ENCODE assay signal across 12 cellular contexts in the genomic region with DNA sequence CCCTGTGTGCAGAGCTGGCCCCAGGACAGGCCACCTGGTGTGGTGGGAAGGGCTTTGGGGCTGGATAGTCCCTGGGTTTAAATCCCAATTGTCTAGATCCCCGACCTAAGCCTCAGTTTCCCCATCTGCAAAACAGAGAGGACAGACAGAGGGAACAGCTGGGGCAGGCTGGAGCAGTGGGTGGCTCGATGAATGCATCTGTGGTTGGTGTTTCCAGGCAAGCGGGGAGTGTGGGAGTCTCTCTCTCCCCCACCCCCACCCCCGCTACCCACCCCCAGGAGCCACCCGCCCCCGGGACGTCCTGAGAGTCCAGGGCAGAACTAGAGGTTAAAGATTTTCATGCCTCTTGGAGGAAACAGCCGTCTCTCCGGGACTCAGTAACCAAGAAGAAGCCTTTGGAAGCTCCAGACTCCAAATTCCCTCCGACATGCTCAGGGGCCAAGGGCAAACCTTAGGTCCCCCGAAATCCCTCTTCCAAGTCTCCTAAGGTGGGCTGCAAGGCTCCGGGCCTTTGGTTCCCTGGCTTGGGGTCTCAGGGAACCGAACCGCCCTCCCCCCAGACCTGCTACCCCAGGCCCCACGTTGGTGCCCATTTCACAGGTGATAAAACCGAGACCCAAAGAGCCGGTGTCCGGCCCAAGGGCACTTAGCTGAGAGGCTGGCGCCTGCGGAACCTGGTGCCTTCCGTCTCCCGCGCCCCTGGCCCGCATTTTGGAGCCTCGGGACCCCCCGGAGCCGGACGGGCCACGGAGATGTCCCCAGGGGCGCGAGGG. TPM values are rescaled to one million over a fixed set of nuclear protein-coding genes. Genes with fewer than 3 reads are reported as not detected.
DNase-seq lines count a peak whose midpoint lies in the region; ATAC-seq, FAIRE-seq and TF ChIP-seq lines count a peak whose summit lies in the region.
"Had no signal": no experiment of that assay in that cellular context is flagged by ENCODE, and none has a peak within 500 bp of the region (broad histone marks: within the 10 kb centered on the region; RNA-seq: fewer than 3 reads in every experiment).

No MANE protein-coding gene starts in this region.

- peaks cover 8% of the 10 kb centered on the region for H3K27me3 Mint-ChIP-seq in chondrocyte (ENCODE audit: low read depth)

- 22 to 28% (median 25%) methylated on average over 23 to 31 of the region's 31 CpGs for WGBS in small intestine, 3 donors

- no peak for TF ChIP-seq CTCF in chondrocyte (IDR thresholded peaks at IDR 0.05)
- TF ChIP-seq CTCF in kidney epithelial cell (IDR thresholded peaks at IDR 0.05; ENCODE audit: insufficient read depth, low read length, poor library complexity, severe bottlenecking), result no peak

- H3K27ac Mint-ChIP-seq in chondrocyte (ENCODE audit: unreplicated experiment), result no peak overlapping the region
- H3K27ac Mint-ChIP-seq: activated naive CD4-positive, alpha-beta T cell treated with anti-CD3 and anti-CD28 coated beads, Interleukin-2, amount 50 U/mL, for 72 hours had no signal

- no peak for ATAC-seq in HG03378 (IDR thresholded peaks at IDR 0.05; ENCODE audit: unreplicated experiment)
- ATAC-seq: activated naive CD4-positive, alpha-beta T cell treated with anti-CD3 and anti-CD28 coated beads, Interleukin-2, amount 50 U/mL, for 72 hours had no signal

- in situ Hi-C loops in HAP-1 (cut with MboI; ENCODE audit: low sequenced_read_pairs), result no loop called here

- H3K9me3 ChIP-seq in HAP-1 (no peaks in the 10 kb centered on the region), skeletal muscle tissue (ENCODE audit: control insufficient read depth in 3 of 3, low read length in 3 of 3) (no peaks in the 10 kb centered on the region), small intestine (ENCODE audit: control insufficient read depth, low read depth) (no peaks in the 10 kb centered on the region)

- H3K36me3 Mint-ChIP-seq in chondrocyte (ENCODE audit: low read depth), result no peaks in the 10 kb centered on the region

- no peaks in the 10 kb centered on the region for H3K27me3 ChIP-seq in HAP-1 (ENCODE audit: low read depth)
- H3K27me3 ChIP-seq in kidney epithelial cell (ENCODE audit: control insufficient read depth, insufficient read depth, low read length), result no peaks in the 10 kb centered on the region
- H3K27me3 ChIP-seq in skeletal muscle tissue (ENCODE audit: control insufficient read depth in 3 of 3, insufficient read depth in 3 of 3, low read length in 3 of 3), result peaks cover 21 to 37% (median 23%) of the 10 kb centered on the region in 3 donors
- H3K27me3 ChIP-seq in small intestine (ENCODE audit: control insufficient read depth in 2 of 2, insufficient read depth in 2 of 2, low read length in 2 of 2), result peaks cover 0 to 3% of the 10 kb centered on the region in 2 donors

- peak overlapping the region; percentile 55 for H3K4me3 Mint-ChIP-seq in chondrocyte (ENCODE audit: unreplicated experiment)

- 0 out of 2 replicates have a peak, but pooled peaks cover 2% of the 10 kb centered on the region for H3K4me1 ChIP-seq in HAP-1
- no peaks in the 10 kb centered on the region for H3K4me1 ChIP-seq in skeletal muscle tissue (ENCODE audit: control insufficient read depth in 3 of 3, insufficient read depth in 3 of 3, low read length in 3 of 3)
- H3K4me1 ChIP-seq in small intestine (ENCODE audit: control insufficient read depth in 2 of 2, insufficient read depth in 1 of 2, low read depth in 1 of 2, low read length in 1 of 2), result no peaks in the 10 kb centered on the region
- H3K4me1 ChIP-seq: foreskin keratinocyte had no signal

- H3K9me3 Mint-ChIP-seq in chondrocyte (ENCODE audit: low read depth), result no peaks in the 10 kb centered on the region
- H3K9me3 Mint-ChIP-seq: activated naive CD4-positive, alpha-beta T cell treated with anti-CD3 and anti-CD28 coated beads, Interleukin-2, amount 50 U/mL, for 72 hours had no signal

- DNase-seq in HAP-1 (ENCODE audit: low spot score in 2 of 2) (no peak), chondrocyte (ENCODE audit: low spot score) (no peak), kidney epithelial cell (ENCODE audit: low read depth) (no peak), DMS 273 (lab: John Stamatoyannopoulos, UW; ENCODE audit: unreplicated experiment) (no peak), small intestine (no peak), iPS-NIHi7 (ENCODE audit: extremely low spot score) (no peak)
- DNase-seq: activated CD4-positive, alpha-beta T cell treated with anti-CD3 and anti-CD28 coated beads, Interleukin-2, amount 50 U/mL, for 1 hour; foreskin keratinocyte; NCI-H2171 had no signal

- peak overlapping the region; percentile 64 for H3K4me3 ChIP-seq in HAP-1
- peak overlapping the region; percentile 48 for H3K4me3 ChIP-seq in kidney epithelial cell (ENCODE audit: low read depth, low read length)
- peak overlapping the region in 2 of 3 donors; percentile 14 to 38 for H3K4me3 ChIP-seq in skeletal muscle tissue (ENCODE audit: low read length in 3 of 3)
- H3K4me3 ChIP-seq in small intestine (ENCODE audit: low read depth in 1 of 2, low read length in 2 of 2), result peak overlapping the region in 1 of 2 donors; percentile 0

- H3K36me3 ChIP-seq in HAP-1 (replicated peaks), result no peaks in the 10 kb centered on the region
- H3K36me3 ChIP-seq in kidney epithelial cell (ENCODE audit: control insufficient read depth, insufficient read depth, low read length), result no peaks in the 10 kb centered on the region
- H3K36me3 ChIP-seq in skeletal muscle tissue (ENCODE audit: control insufficient read depth in 3 of 3, insufficient read depth in 3 of 3, low read length in 3 of 3), result no peaks in the 10 kb centered on the region
- H3K36me3 ChIP-seq in small intestine (ENCODE audit: control insufficient read depth in 2 of 2, insufficient read depth in 2 of 2, low read length in 2 of 2), result no peaks in the 10 kb centered on the region

- H3K9ac ChIP-seq in skeletal muscle tissue (ENCODE audit: low read depth in 1 of 3, low read length in 3 of 3), result no peak overlapping the region

- H3K27ac ChIP-seq in skeletal muscle tissue (ENCODE audit: low read depth, low read length), result no peak overlapping the region
- H3K27ac ChIP-seq in small intestine (ENCODE audit: low read depth in 1 of 2, low read length in 1 of 2), result no peak overlapping the region
- H3K27ac ChIP-seq: foreskin keratinocyte had no signal

- no peak for FAIRE-seq in small intestine (lab: Jason Lieb, UNC)

- H3K4me1 Mint-ChIP-seq in chondrocyte (ENCODE audit: low read depth), result peaks cover 3% of the 10 kb centered on the region

RNA-seq across cellular contexts. Expression of a gene that starts 0.5 kb away (rescaled TPM):
- total RNA-seq in chondrocyte (1.2 to 2.2 TPM (median 1.8 TPM) in 3 replicates), kidney epithelial cell (0.75 and 1.7 TPM in 2 replicates), skeletal muscle tissue (0.52 TPM)
- polyA plus RNA-seq in small intestine, result under 1 TPM in 1 of 3 donors, not detected in 2; 0.39 TPM
- total RNA-seq: activated naive CD4-positive, alpha-beta T cell treated with anti-CD3 and anti-CD28 coated beads, Interleukin-2, amount 50 U/mL, for 72 hours had no signal

RNA-seq across cellular contexts. Expression of a gene that starts 47.6 kb away (rescaled TPM):
- total RNA-seq in chondrocyte (38.7 to 40.7 TPM (median 40.5 TPM) in 3 replicates), kidney epithelial cell (38.4 and 48.4 TPM in 2 replicates), skeletal muscle tissue (18.3 TPM)
- 10 to 100 TPM; 16.6 to 32.7 (median 31.5) TPM for polyA plus RNA-seq in small intestine
